In the genomic region with DNA sequence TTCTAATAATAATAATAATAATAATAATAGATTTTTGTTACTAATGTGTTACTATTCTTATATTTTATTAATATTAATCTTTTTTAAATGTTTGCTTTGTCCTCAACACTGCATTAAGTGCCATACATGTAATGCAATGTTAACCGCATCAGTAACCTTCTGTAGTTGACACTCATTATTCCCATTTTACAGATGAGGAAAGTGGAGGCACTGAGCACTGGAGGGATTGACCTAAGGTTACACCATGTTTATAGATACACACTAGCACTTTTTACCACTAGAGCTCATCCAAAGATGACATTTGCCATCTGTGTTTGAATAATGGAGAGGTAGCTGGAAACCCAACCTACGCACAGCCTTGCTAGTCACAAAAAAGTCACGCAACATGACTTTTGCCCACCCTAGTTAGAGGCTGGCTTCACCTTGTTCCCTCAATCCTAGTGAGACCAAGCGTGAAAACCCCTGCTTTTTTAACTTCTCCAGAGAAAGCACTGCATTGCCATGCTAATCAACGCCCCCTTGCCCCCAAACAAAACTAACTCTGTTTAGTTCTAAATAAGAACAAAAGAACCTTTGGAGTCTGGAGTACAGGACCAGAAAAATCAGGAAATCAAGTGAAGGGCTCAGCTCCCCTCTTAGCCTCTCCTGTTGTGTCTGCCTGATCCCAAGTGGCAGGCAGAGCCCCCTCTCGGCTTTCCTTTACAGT, we compare ENCODE assay signal across 26 cellular contexts. TPM values are rescaled to one million over a fixed set of nuclear protein-coding genes. Genes with fewer than 3 reads are reported as not detected.
DNase-seq lines count a peak whose midpoint lies in the region; ATAC-seq, FAIRE-seq and TF ChIP-seq lines count a peak whose summit lies in the region.
"Had no signal": no experiment of that assay in that cellular context is flagged by ENCODE, and none has a peak within 500 bp of the region (broad histone marks: within the 10 kb centered on the region; RNA-seq: fewer than 3 reads in every experiment).

No MANE protein-coding gene starts in this region.

- H3K27ac ChIP-seq in CD4-positive, alpha-beta memory T cell (ENCODE audit: low read depth, low read length) = no peak overlapping the region
- H3K27ac ChIP-seq in KMS-11 = no peak overlapping the region
- no peak overlapping the region for H3K27ac ChIP-seq in H1 (ENCODE audit: low read depth, low read length)
- H3K27ac ChIP-seq in neutrophil = peak overlapping the region; percentile 100
- H3K27ac ChIP-seq in mammary epithelial cell (ENCODE audit: insufficient read depth, low read depth, low read length) = no peak overlapping the region
- H3K27ac ChIP-seq: body of pancreas, GM23248, hepatocyte, ovary, RWPE1, sigmoid colon, uterus had no signal

- FAIRE-seq in H1 (lab: Jason Lieb, UNC) = no peak

- H3K23me2 ChIP-seq in H1 (ENCODE audit: low read depth, low read length) = peaks cover 22% of the 10 kb centered on the region

- H2BK120ac ChIP-seq in H1 (replicated peaks; ENCODE audit: low read depth, low read length) = no peak overlapping the region

- no peak overlapping the region for H4K91ac ChIP-seq in H1 (replicated peaks; ENCODE audit: insufficient read length, low read length)

- no peak overlapping the region for H3K14ac ChIP-seq in H1 (ENCODE audit: insufficient read length)

- peak overlapping the region; percentile 42; the same call in 1 of the 2 replicates for H3K18ac ChIP-seq in H1 (ENCODE audit: extremely low read depth, low read length)

- H3K4me1 Mint-ChIP-seq in CD4-positive, alpha-beta memory T cell = peaks cover 49 to 87% (median 64%) of the 10 kb centered on the region in 4 donors

- H2AK5ac ChIP-seq in H1 (ENCODE audit: low read depth, low read length) = no peak overlapping the region

- no TSS peak for BruUV-seq in mammary epithelial cell (replicated peaks; lab: Mats Ljungman, UMichigan)

- H2BK5ac ChIP-seq in H1 (ENCODE audit: low read depth, low read length) = no peak overlapping the region

- POLR2A ChIA-PET in CD4-positive, alpha-beta memory T cell (lab: Charles Lee; ENCODE audit: partially characterized antibody) = interaction anchor here (0.6 to 9.3 kb wide), 9 partner anchors 8 to 144 kb away, joined by 3 to 151 read pairs (median 20); a partner anchor contains a TSS
- POLR2A ChIA-PET in H1 (lab: Charles Lee; ENCODE audit: partially characterized antibody) = interaction anchor here (1.5 kb wide), 1 partner anchor 9 kb away, joined by 7 read pairs; no protein-coding TSS in a partner anchor

- in situ Hi-C loops in mammary epithelial cell (cut with MboI; ENCODE audit: low sequenced_read_pairs in 2 of 2) = no loop called here

- no peaks in the 10 kb centered on the region for H3K79me1 ChIP-seq in H1 (ENCODE audit: low read depth, low read length)

- H2BK20ac ChIP-seq in H1 (ENCODE audit: low read length) = no peak overlapping the region

- DNase-seq in CD4-positive, alpha-beta memory T cell = no peak
- DNase-seq in H1 (ENCODE audit: low read depth in 1 of 2, low spot score in 2 of 2) (no peak), sciatic nerve (ENCODE audit: low spot score) (no peak), cardiac septum (ENCODE audit: low spot score) (no peak), mammary epithelial cell (no peak)
- DNase-seq: activated B cell treated with CpG ODN at 0.5 μM for 24 hours; activated CD4-positive, alpha-beta T cell treated with anti-CD3 and anti-CD28 coated beads, Interleukin-2, amount 50 U/mL, for 48 hours; activated effector memory CD4-positive, alpha-beta T cell treated with Interleukin-2 at 50 U/mL for 16 hours; body of pancreas; DMS79; effector memory CD8-positive, alpha-beta T cell; foreskin melanocyte; GM23248; NCI-H1436 treated with DMSO at 0.1 percent for 48 hours; NCI-H510A; ovary; sigmoid colon; T-helper 9 cell; uterus had no signal

- H3K23ac ChIP-seq in H1 (ENCODE audit: insufficient read length) = no peak overlapping the region

- no peaks in the 10 kb centered on the region for H3K36me3 ChIP-seq in CD4-positive, alpha-beta memory T cell (ENCODE audit: insufficient read depth, low read length)
- H3K36me3 ChIP-seq in KMS-11 (ENCODE audit: insufficient read depth) = no peaks in the 10 kb centered on the region
- no peaks in the 10 kb centered on the region for H3K36me3 ChIP-seq in H1 (ENCODE audit: control insufficient read depth in 2 of 4, insufficient read depth in 4 of 4, low read length in 3 of 4)
- no peaks in the 10 kb centered on the region for H3K36me3 ChIP-seq in neutrophil
- H3K36me3 ChIP-seq in mammary epithelial cell (ENCODE audit: insufficient read depth, low read length) = no peaks in the 10 kb centered on the region
- H3K36me3 ChIP-seq: ovary, sigmoid colon, uterus had no signal

- no peak for TF ChIP-seq RAD21 in H1 (IDR thresholded peaks at IDR 0.05 in 1 of 2, conservative IDR thresholded peaks at IDR 0.05 in 1 of 2; ENCODE audit: low read depth in 2 of 2, low read length in 2 of 2)

- peak overlapping the region in 6 of 7 donors; percentile 29 to 74 (median 70) for H3K27ac Mint-ChIP-seq in CD4-positive, alpha-beta memory T cell

- no peaks in the 10 kb centered on the region for H3K9me3 ChIP-seq in CD4-positive, alpha-beta memory T cell (ENCODE audit: control insufficient read depth in 1 of 2, low read length in 2 of 2)
- H3K9me3 ChIP-seq in H1 (ENCODE audit: insufficient read depth in 2 of 2, low read depth in 1 of 2, low read length in 1 of 2) (no peaks in the 10 kb centered on the region), neutrophil (no peaks in the 10 kb centered on the region), mammary epithelial cell (replicated peaks; ENCODE audit: insufficient read depth, low read length) (no peaks in the 10 kb centered on the region)
- H3K9me3 ChIP-seq: body of pancreas, ovary, sigmoid colon, uterus had no signal

- no peaks in the 10 kb centered on the region for H3K27me3 ChIP-seq in CD4-positive, alpha-beta memory T cell (ENCODE audit: insufficient read depth, low read length)
- H3K27me3 ChIP-seq in KMS-11 (ENCODE audit: insufficient read depth, low read depth) (no peaks in the 10 kb centered on the region), H1 (replicated peaks in 1 of 4; ENCODE audit: control insufficient read depth in 3 of 4, extremely low read depth in 1 of 4, insufficient read depth in 3 of 4, low read length in 3 of 4) (peaks cover 8 to 25% (median 23%) of the 10 kb centered on the region in 4 experiments), neutrophil (no peaks in the 10 kb centered on the region), mammary epithelial cell (ENCODE audit: insufficient read depth, low read length) (peaks cover 18% of the 10 kb centered on the region)
- H3K27me3 ChIP-seq: ovary, uterus had no signal

- H2BK15ac ChIP-seq in H1 (ENCODE audit: low read length) = 0 out of 2 replicates have a peak overlapping the region, but pooled peaks have one; percentile 89

- H4K8ac ChIP-seq in H1 (ENCODE audit: extremely low read depth, insufficient read depth, low read length) = no peak overlapping the region

- H3K4me3 ChIP-seq in CD4-positive, alpha-beta memory T cell (ENCODE audit: low read length in 2 of 2) = no peak overlapping the region
- H3K4me3 ChIP-seq in KMS-11 (IDR thresholded peaks at IDR 0.05; ENCODE audit: insufficient read depth, low read depth, low read length) (no peak overlapping the region), H1 (ENCODE audit: extremely low read depth in 1 of 4, insufficient read depth in 2 of 4, low read depth in 3 of 4, low read length in 4 of 4) (no peak overlapping the region), neutrophil (ENCODE audit: low read depth in 1 of 2, low read length in 1 of 2) (peak overlapping the region; percentile 76 to 91), mammary epithelial cell (replicated peaks in 1 of 3; ENCODE audit: insufficient read depth in 1 of 3, low read depth in 2 of 3, low read length in 3 of 3) (no peak overlapping the region)
- H3K4me3 ChIP-seq: body of pancreas, GM23248, hepatocyte, lung, ovary, sigmoid colon, uterus had no signal

- H3K79me2 ChIP-seq in KMS-11 (ENCODE audit: insufficient read depth, low read depth) = no peaks in the 10 kb centered on the region; the same call in 1 of the 2 replicates
- no peaks in the 10 kb centered on the region for H3K79me2 ChIP-seq in H1 (ENCODE audit: control insufficient read depth in 1 of 2, insufficient read depth in 2 of 2, low read length in 2 of 2)
- no peaks in the 10 kb centered on the region for H3K79me2 ChIP-seq in mammary epithelial cell (ENCODE audit: insufficient read depth, low read length)
- H3K79me2 ChIP-seq: hepatocyte had no signal

- no peak overlapping the region for H2BK12ac ChIP-seq in H1 (ENCODE audit: low read depth, low read length)

- WGBS in H1 (ENCODE audit: extremely low coverage in 1 of 2, insufficient coverage in 1 of 2, insufficient read length in 1 of 2, insufficient replicate concordance in 2 of 2, low coverage in 1 of 2, low lambda C conversion rate in 2 of 2, missing lambda C conversion rate in 1 of 2), 2 experiments = 78% methylated on average over 6 of the region's 6 CpGs; no CpG with 5 or more reads in 1 of the 2 experiments
- 81% methylated on average over 6 of the region's 6 CpGs for WGBS in mammary epithelial cell (ENCODE audit: low coverage, missing lambda C conversion rate)

- H3K9ac ChIP-seq in KMS-11 = no peak overlapping the region
- no peak overlapping the region for H3K9ac ChIP-seq in H1 (replicated peaks in 1 of 4; ENCODE audit: extremely low read depth in 1 of 4, low read depth in 3 of 4, low read length in 3 of 4)
- H3K9ac ChIP-seq in mammary epithelial cell (ENCODE audit: insufficient read depth, low read length) = no peak overlapping the region

- dilution Hi-C loops in mammary epithelial cell (cut with HindIII; ENCODE audit: low sequenced_read_pairs) = no loop called here

- H3K9me3 Mint-ChIP-seq in CD4-positive, alpha-beta memory T cell = no peaks in the 10 kb centered on the region
- H3K9me3 Mint-ChIP-seq: activated B cell treated with CpG ODN at 0.5 μM for 24 hours; effector memory CD8-positive, alpha-beta T cell had no signal

- no peak overlapping the region for H3K56ac ChIP-seq in H1 (replicated peaks; ENCODE audit: insufficient read length, low read depth, low read length)

- no peak for ATAC-seq in sciatic nerve
- ATAC-seq: body of pancreas; effector memory CD8-positive, alpha-beta T cell; esophagus mucosa; SK-N-SH treated with all-trans-retinoic acid at 6 μM for 48 hours had no signal

- no peak overlapping the region for H4K5ac ChIP-seq in H1 (ENCODE audit: insufficient read length, low read depth, low read length)

- H3K4me2 ChIP-seq in KMS-11 = peak overlapping the region; percentile 71
- peak overlapping the region; percentile 40 to 68 for H3K4me2 ChIP-seq in H1 (ENCODE audit: insufficient read depth in 1 of 2, low read depth in 2 of 2, low read length in 2 of 2)
- no peak overlapping the region for H3K4me2 ChIP-seq in mammary epithelial cell (ENCODE audit: insufficient read depth, low read depth, low read length)
- H3K4me2 ChIP-seq: hepatocyte had no signal

- TF ChIP-seq POLR2A in H1 (IDR thresholded peaks at IDR 0.05; ENCODE audit: control extremely low read depth in 1 of 2, low read depth in 2 of 2, low read length in 2 of 2) = no peak

- CTCF ChIA-PET in CD4-positive, alpha-beta memory T cell (lab: Charles Lee; ENCODE audit: partially characterized antibody) = interaction anchor here (0.9 to 2.3 kb wide), 4 partner anchors 10 to 121 kb away, joined by 3 to 10 read pairs (median 4); no protein-coding TSS in a partner anchor
- CTCF ChIA-PET in H1 (lab: Charles Lee; ENCODE audit: partially characterized antibody) = interaction anchor here (0.6 to 1.6 kb wide), 7 partner anchors 9 to 138 kb away, joined by 3 to 5 read pairs (median 3); no protein-coding TSS in a partner anchor
- CTCF ChIA-PET in mammary epithelial cell (lab: Charles Lee; ENCODE audit: low non-redundant PET) = no interaction called here

- H2AFZ ChIP-seq in KMS-11 (ENCODE audit: low read depth) (no peak overlapping the region), H1 (ENCODE audit: low read length) (no peak overlapping the region), mammary epithelial cell (ENCODE audit: low read depth, low read length) (no peak overlapping the region)
- H2AFZ ChIP-seq: GM23248, hepatocyte had no signal

- TF ChIP-seq CTCF in KMS-11 (conservative IDR thresholded peaks at IDR 0.05; ENCODE audit: low read depth, low read length) (no peak), H1 (IDR thresholded peaks at IDR 0.05; ENCODE audit: control extremely low read depth in 1 of 3, insufficient read depth in 1 of 3, low read depth in 1 of 3, low read length in 3 of 3) (no peak), neutrophil (IDR thresholded peaks at IDR 0.05) (no peak), mammary epithelial cell (conservative IDR thresholded peaks at IDR 0.05 in 1 of 2, IDR thresholded peaks at IDR 0.05 in 1 of 2; ENCODE audit: extremely low read depth in 1 of 2, insufficient read depth in 1 of 2, low read depth in 1 of 2, low read length in 2 of 2) (no peak)

- H3K36me3 Mint-ChIP-seq in CD4-positive, alpha-beta memory T cell = peaks cover 0 to 6% of the 10 kb centered on the region in 2 donors

- H4K20me1 ChIP-seq in KMS-11 (ENCODE audit: insufficient read depth) (no peaks in the 10 kb centered on the region), H1 (replicated peaks in 1 of 2; ENCODE audit: control insufficient read depth in 1 of 2, insufficient read depth in 2 of 2, low read length in 2 of 2) (peaks cover 0 to 3% of the 10 kb centered on the region in 2 experiments), mammary epithelial cell (ENCODE audit: insufficient read depth, low read length) (no peaks in the 10 kb centered on the region)

- H3K4me1 ChIP-seq in CD4-positive, alpha-beta memory T cell (ENCODE audit: insufficient read depth, low read length) = peaks cover 79% of the 10 kb centered on the region
- H3K4me1 ChIP-seq in KMS-11 (ENCODE audit: low read depth, poor library complexity, severe bottlenecking) = peaks cover 20% of the 10 kb centered on the region
- H3K4me1 ChIP-seq in H1 (replicated peaks in 1 of 4; ENCODE audit: control insufficient read depth in 3 of 4, insufficient read depth in 4 of 4, low read length in 3 of 4) = peaks cover 18 to 42% (median 29%) of the 10 kb centered on the region in 4 experiments
- peaks cover 80 to 89% of the 10 kb centered on the region in 2 experiments for H3K4me1 ChIP-seq in neutrophil (ENCODE audit: control insufficient read depth in 1 of 2, insufficient read depth in 1 of 2, low read depth in 1 of 2, low read length in 1 of 2)
- peaks cover 14% of the 10 kb centered on the region for H3K4me1 ChIP-seq in mammary epithelial cell (ENCODE audit: insufficient read depth, low read length)

- no peak overlapping the region for H3K4ac ChIP-seq in H1 (replicated peaks; ENCODE audit: insufficient read length, low read depth, low read length)

- TF ChIP-seq EP300 in H1 (IDR thresholded peaks at IDR 0.05; ENCODE audit: borderline replicate concordance in 1 of 2, low read depth in 2 of 2, low read length in 2 of 2) = no peak

- peak overlapping the region in 4 of 8 donors; percentile 7 to 32 (median 23) for H3K4me3 Mint-ChIP-seq in CD4-positive, alpha-beta memory T cell

- H3K27me3 Mint-ChIP-seq in CD4-positive, alpha-beta memory T cell = no peaks in the 10 kb centered on the region
- H3K27me3 Mint-ChIP-seq: activated B cell treated with CpG ODN at 0.5 μM for 24 hours; effector memory CD8-positive, alpha-beta T cell had no signal

- intact Hi-C loops in CD4-positive, alpha-beta memory T cell (cut with micrococcal nuclease) = loop anchor here (2.0 to 5.0 kb wide), 3 partner anchors 46 to 111 kb away; a partner anchor contains a TSS
- intact Hi-C loops in sciatic nerve (cut with DNase I) = no loop called here
- intact Hi-C loops in cardiac septum (cut with DNase I) = no loop called here
- intact Hi-C loops in mammary epithelial cell (cut with micrococcal nuclease) = no loop called here

RNA-seq across cellular contexts. Expression of a gene that starts 2.3 kb away (rescaled TPM):
- total RNA-seq in CD4-positive, alpha-beta memory T cell = 10 to 100 TPM; 13.6 to 19.1 TPM
- polyA plus RNA-seq in CD4-positive, alpha-beta memory T cell = 10 to 100 TPM; 10.4 to 12.6 TPM
- total RNA-seq in H1 (2021; fragmentation: NEBNext Ultra II Directional; extraction: Animal tissue kit (Norgen Biotek cat#: 25700)) = 3.6 and 4.0 TPM in 2 replicates
- polyA plus RNA-seq in H1 (2011; rRNA removed) (3.3 and 4.3 TPM in 2 replicates), mammary epithelial cell (0.08 TPM)
- 3.4 TPM for polyA plus RNA-seq in H1 (2011; cell fraction: cytosol; rRNA removed)
- polyA plus RNA-seq in H1 (2011; cell fraction: nucleus; rRNA removed) = 5.4 TPM
- polyA plus RNA-seq in H1 (2012, experiment 1 of 2) = 1.5 to 2.9 TPM (median 2.5 TPM) in 4 replicates
- 1.3 TPM for polyA plus RNA-seq in H1 (2012, experiment 2 of 2)
- 1.3 TPM for polyA plus RNA-seq in H1 (2013, experiment 1 of 2)
- polyA plus RNA-seq in H1 (2013, experiment 2 of 2) = 2.0 TPM
- polyA minus RNA-seq in H1 (2011; rRNA and poly(A)+ RNA removed) = 13.2 and 16.1 TPM in 2 replicates
- polyA minus RNA-seq in H1 (2011; cell fraction: cytosol; rRNA and poly(A)+ RNA removed) = 3.5 TPM
- polyA minus RNA-seq in H1 (2011; cell fraction: nucleus; rRNA and poly(A)+ RNA removed) = 13.3 TPM
- total RNA-seq in sciatic nerve (7.0 TPM), cardiac septum (2.7 TPM), mammary epithelial cell (1 to 10 TPM in 1 of 2 donors, under 1 TPM in 1; 0.99 to 2.7 TPM)
- not detected for polyA minus RNA-seq in mammary epithelial cell

RNA-seq across cellular contexts. Expression of a gene that starts 2.7 kb away (rescaled TPM):
- 1 to 10 TPM; 6.9 to 7.4 TPM for total RNA-seq in CD4-positive, alpha-beta memory T cell
- polyA plus RNA-seq in CD4-positive, alpha-beta memory T cell = 1 to 10 TPM; 1.7 to 2.0 TPM
- 0.08 and 0.22 TPM in 2 replicates for total RNA-seq in H1 (2021; fragmentation: NEBNext Ultra II Directional; extraction: Animal tissue kit (Norgen Biotek cat#: 25700))
- 0.13 and 0.17 TPM in 2 replicates for polyA plus RNA-seq in H1 (2011; rRNA removed)
- 0.28 TPM for polyA plus RNA-seq in H1 (2011; cell fraction: cytosol; rRNA removed)
- polyA plus RNA-seq in H1 (2011; cell fraction: nucleus; rRNA removed) = 0.11 TPM
- polyA plus RNA-seq in H1 (2012, experiment 1 of 2) = 0.08 to 0.09 TPM in 2 of 4 replicates, not detected in the others
- 0.10 TPM for polyA plus RNA-seq in H1 (2012, experiment 2 of 2)
- 0.04 TPM for polyA plus RNA-seq in H1 (2013, experiment 1 of 2)
- 0.04 TPM for polyA plus RNA-seq in H1 (2013, experiment 2 of 2)
- polyA minus RNA-seq in H1 (2011; rRNA and poly(A)+ RNA removed) = 0.54 TPM in 1 of 2 replicates, not detected in the other
- not detected for polyA minus RNA-seq in H1 (2011; cell fraction: cytosol; rRNA and poly(A)+ RNA removed)
- polyA minus RNA-seq in H1 (2011; cell fraction: nucleus; rRNA and poly(A)+ RNA removed) = 0.50 TPM
- total RNA-seq in sciatic nerve = 1.1 TPM
- total RNA-seq in cardiac septum = 0.19 TPM
- under 1 TPM in 1 of 2 donors, not detected in 1; 0.33 TPM for total RNA-seq in mammary epithelial cell
- polyA plus RNA-seq in mammary epithelial cell = not detected
- polyA minus RNA-seq in mammary epithelial cell = not detected
- total RNA-seq: hepatocyte had no signal

RNA-seq across cellular contexts. Expression of a gene that starts 45.8 kb away (rescaled TPM):
- 10 to 100 TPM; 66.1 to 81.2 TPM for total RNA-seq in CD4-positive, alpha-beta memory T cell
- polyA plus RNA-seq in CD4-positive, alpha-beta memory T cell = 100 to 1,000 TPM; 114 to 161 TPM
- total RNA-seq in H1 (2021; fragmentation: NEBNext Ultra II Directional; extraction: Animal tissue kit (Norgen Biotek cat#: 25700)) = 66.4 and 71.0 TPM in 2 replicates
- polyA plus RNA-seq in H1 (2011; rRNA removed) = 37.7 and 49.5 TPM in 2 replicates
- 51.8 TPM for polyA plus RNA-seq in H1 (2011; cell fraction: cytosol; rRNA removed)
- 33.2 TPM for polyA plus RNA-seq in H1 (2011; cell fraction: nucleus; rRNA removed)
- polyA plus RNA-seq in H1 (2012, experiment 1 of 2) = 41.9 to 66.4 TPM (median 42.7 TPM) in 4 replicates
- polyA plus RNA-seq in H1 (2012, experiment 2 of 2) = 27.4 TPM
- 104 TPM for polyA plus RNA-seq in H1 (2013, experiment 1 of 2)
- polyA plus RNA-seq in H1 (2013, experiment 2 of 2) = 114 TPM
- 21.5 and 37.8 TPM in 2 replicates for polyA minus RNA-seq in H1 (2011; rRNA and poly(A)+ RNA removed)
- 12.8 TPM for polyA minus RNA-seq in H1 (2011; cell fraction: cytosol; rRNA and poly(A)+ RNA removed)
- 31.9 TPM for polyA minus RNA-seq in H1 (2011; cell fraction: nucleus; rRNA and poly(A)+ RNA removed)
- total RNA-seq in sciatic nerve = 62.1 TPM
- total RNA-seq in cardiac septum = 97.4 TPM
- total RNA-seq in mammary epithelial cell = 100 to 1,000 TPM in 1 of 2 donors, 10 to 100 TPM in 1; 96.4 to 124 TPM
- 83.9 TPM for polyA plus RNA-seq in mammary epithelial cell
- 51.2 TPM for polyA minus RNA-seq in mammary epithelial cell

Comparison
In these comparisons a context has a peak if more than half of its experiments do, and no peak if none do; other contexts are left out.
1. H3K4me3 ChIP-seq: peak in neutrophil (2 of 2); none in CD4-positive, alpha-beta memory T cell (0 of 2), KMS-11 (single experiment), H1 (0 of 4) and mammary epithelial cell (0 of 3).